8 cellular contexts compared by ENCODE assay signal in genomic region chr1:201504799-201505504, GRCh38. TPM values are rescaled to one million over a fixed set of nuclear protein-coding genes. Genes with fewer than 3 reads are reported as not detected.
DNase-seq lines count a peak whose midpoint lies in the region; ATAC-seq lines count a peak whose summit lies in the region.

No MANE protein-coding gene starts in this region.

- H4K12ac ChIP-seq in trophoblast cell (ENCODE audit: low read depth, low read length) = no peak overlapping the region

- H3K4me3 Mint-ChIP-seq in effector memory CD8-positive, alpha-beta T cell = peak overlapping the region; percentile 89 to 90

- peak overlapping the region; percentile 84 for H3K18ac ChIP-seq in trophoblast cell (ENCODE audit: low read length)

- no peak overlapping the region for H2AK5ac ChIP-seq in trophoblast cell (ENCODE audit: low read length)

- H2AFZ ChIP-seq in trophoblast cell (ENCODE audit: insufficient read depth, low read length, poor library complexity) = no peak overlapping the region

- H2BK12ac ChIP-seq in trophoblast cell (ENCODE audit: low read length) = peak overlapping the region; percentile 44

- H3K4ac ChIP-seq in trophoblast cell (ENCODE audit: low read depth, low read length) = peak overlapping the region; percentile 93

- peaks cover 68% of the 10 kb centered on the region for H3K79me1 ChIP-seq in trophoblast cell (ENCODE audit: low read length)

- peak overlapping the region; percentile 97 for H3K27ac ChIP-seq in trophoblast cell (ENCODE audit: low read depth, low read length)

- WGBS in trophoblast cell (ENCODE audit: extremely low coverage, insufficient coverage, insufficient read length) = no CpG with 5 or more reads among the region's 9 CpGs

- peak; percentile 47 for DNase-seq in DMS79 treated with DMSO at 0.1 percent for 48 hours (lab: John Stamatoyannopoulos, UW)
- DNase-seq in NCI-H774 (lab: John Stamatoyannopoulos, UW) = peak; percentile 65
- no peak for DNase-seq in effector memory CD8-positive, alpha-beta T cell
- DNase-seq in trophoblast cell = no peak
- no peak for DNase-seq in T1000 (lab: John Stamatoyannopoulos, UW)
- DNase-seq in activated effector memory CD4-positive, alpha-beta T cell treated with Interleukin-2 at 50 U/mL for 16 hours = no peak
- DNase-seq in NCI-H1436 (lab: John Stamatoyannopoulos, UW) = no peak

- peak overlapping the region; percentile 58 for H3K4me3 ChIP-seq in trophoblast cell (ENCODE audit: low read depth, low read length)

- no peaks in the 10 kb centered on the region for H3K27me3 ChIP-seq in trophoblast cell (ENCODE audit: insufficient read depth, low read length)

- H3K9me3 Mint-ChIP-seq in effector memory CD8-positive, alpha-beta T cell = no peaks in the 10 kb centered on the region

- H3K27ac Mint-ChIP-seq in effector memory CD8-positive, alpha-beta T cell = peak overlapping the region in 1 of 2 donors; percentile 92

- peak overlapping the region; percentile 60 for H2BK5ac ChIP-seq in trophoblast cell (ENCODE audit: low read depth, low read length, poor library complexity)

- H4K8ac ChIP-seq in trophoblast cell (ENCODE audit: low read depth, low read length) = peak overlapping the region; percentile 60

- peak overlapping the region; percentile 94 for H4K91ac ChIP-seq in trophoblast cell (ENCODE audit: low read depth, low read length)

- H3K4me1 Mint-ChIP-seq in effector memory CD8-positive, alpha-beta T cell (ENCODE audit: low read depth in 2 of 2) = peaks cover 30 to 37% of the 10 kb centered on the region in 2 donors

- peaks cover 59 to 66% of the 10 kb centered on the region in 2 experiments for H3K4me1 ChIP-seq in trophoblast cell (ENCODE audit: control insufficient read depth in 1 of 2, insufficient read depth in 2 of 2, low read length in 2 of 2)

- no peaks in the 10 kb centered on the region for H3K27me3 Mint-ChIP-seq in effector memory CD8-positive, alpha-beta T cell

- H3K36me3 ChIP-seq in trophoblast cell (ENCODE audit: control insufficient read depth in 1 of 2, insufficient read depth in 2 of 2, low read length in 2 of 2) = peaks cover 4 to 10% of the 10 kb centered on the region in 2 experiments

- no peak overlapping the region for H3K23ac ChIP-seq in trophoblast cell (ENCODE audit: low read length)

- no peak overlapping the region for H2BK120ac ChIP-seq in trophoblast cell (ENCODE audit: insufficient read depth, low read length, poor library complexity)

- H3K36me3 Mint-ChIP-seq in effector memory CD8-positive, alpha-beta T cell (ENCODE audit: insufficient read depth) = peaks cover 12% of the 10 kb centered on the region

- peaks cover 44% of the 10 kb centered on the region for H3K79me2 ChIP-seq in trophoblast cell (ENCODE audit: control insufficient read depth, insufficient read depth, low read length, poor library complexity)

- peak overlapping the region; percentile 98 for H3K14ac ChIP-seq in trophoblast cell (ENCODE audit: low read length)

- H3K9ac ChIP-seq in trophoblast cell (ENCODE audit: low read length) = peak overlapping the region; percentile 95

- no peaks in the 10 kb centered on the region for H3K9me3 ChIP-seq in trophoblast cell (ENCODE audit: insufficient read depth, low read depth, low read length)

- no peak for ATAC-seq in effector memory CD8-positive, alpha-beta T cell (replicated peaks)
- ATAC-seq in GM18498 (IDR thresholded peaks at IDR 0.05; ENCODE audit: unreplicated experiment) = no peak

- peak overlapping the region; percentile 85 for H3K4me2 ChIP-seq in trophoblast cell (ENCODE audit: low read length)

RNA-seq across cellular contexts. Expression of gene CSRP1, which starts 2.0 kb away (rescaled TPM):
- 326 and 348 TPM in 2 replicates for polyA plus RNA-seq in trophoblast cell (2013)

RNA-seq across cellular contexts. Expression of gene NAV1, which starts 34.0 kb away (rescaled TPM):
- 38.9 and 40.5 TPM in 2 replicates for polyA plus RNA-seq in trophoblast cell (2013)

RNA-seq across cellular contexts. Expression of gene PHLDA3, which starts 36.0 kb away (rescaled TPM):
- polyA plus RNA-seq in trophoblast cell (2013) = 49.4 and 51.1 TPM in 2 replicates

Comparison
In these comparisons a context has a peak if more than half of its experiments do, and no peak if none do; other contexts are left out.
1. DNase-seq: peak in DMS79 treated with DMSO at 0.1 percent for 48 hours (single experiment) and NCI-H774 (single experiment); none in effector memory CD8-positive, alpha-beta T cell (0 of 3), trophoblast cell (0 of 2), T1000 (single experiment), activated effector memory CD4-positive, alpha-beta T cell treated with Interleukin-2 at 50 U/mL for 16 hours (single experiment) and NCI-H1436 (single experiment).